25 cellular contexts compared by ENCODE assay signal in the genomic region with DNA sequence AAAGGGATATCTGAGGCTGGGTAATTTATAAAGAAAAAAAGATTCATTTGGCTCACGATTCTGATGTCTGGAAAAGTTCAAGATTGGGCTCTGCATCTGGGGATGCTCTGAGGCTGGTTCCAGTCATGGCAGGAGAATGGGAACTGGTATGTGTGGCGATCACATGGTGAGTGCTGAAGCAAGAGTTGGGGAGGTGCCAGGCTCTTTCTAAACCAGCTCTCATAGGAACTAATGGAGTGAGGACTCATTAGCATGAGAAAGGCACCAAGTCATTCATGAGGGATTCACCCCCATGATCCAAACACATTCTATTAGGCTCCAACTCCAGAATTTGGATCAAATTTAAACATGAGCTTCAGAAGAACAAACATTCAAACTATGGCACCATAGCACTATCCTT. TPM values are rescaled to one million over a fixed set of nuclear protein-coding genes. Genes with fewer than 3 reads are reported as not detected.
"Had no signal": no experiment of that assay in that cellular context is flagged by ENCODE, and none has a peak within 500 bp of the region (broad histone marks: within the 10 kb centered on the region; RNA-seq: fewer than 3 reads in every experiment).

No MANE protein-coding gene starts in this region.

- H3K4me2 ChIP-seq: neural progenitor cell had no signal

- DNase-seq: activated CD4-positive, alpha-beta T cell treated with anti-CD3 and anti-CD28 coated beads for 1 hour; activated CD4-positive, alpha-beta T cell treated with anti-CD3 and anti-CD28 coated beads, Interleukin-2, amount 50 U/mL, for 1 hour; activated CD8-positive, alpha-beta T cell treated with anti-CD3 and anti-CD28 coated beads, Interleukin-2, amount 10 ng/mL, durations not matched to agents 7 days and 5 days; activated gamma-delta T cell; activated naive CD4-positive, alpha-beta T cell treated with anti-CD3 and anti-CD28 coated beads, Interleukin-2, amount 50 U/mL, for 16 hours; aorta; brain microvascular endothelial cell; effector memory CD4-positive, alpha-beta T cell; heart right ventricle; left colon; mesendoderm; naive thymus-derived CD8-positive, alpha-beta T cell; posterior cingulate gyrus; retina; sigmoid colon; stimulated activated CD4-positive, alpha-beta T cell treated with anti-CD3 and anti-CD28 coated beads, Interleukin-2, amount 100 ng/mL, for 48 hours; stimulated activated CD8-positive, alpha-beta memory T cell treated with anti-CD3 and anti-CD28 coated beads, Interleukin-4, amount 100 ng/mL, for 48 hours; stimulated activated naive B cell treated with anti-CD40 and anti-IgM and Interleukin-4, amounts not matched to agents 10 μg/mL and 1 μg/mL and 100 μg/mL, for 72 hours; trophoblast cell; uterus had no signal

- H3K9me3 ChIP-seq: heart right ventricle, sigmoid colon, uterus had no signal

- H3K4me1 ChIP-seq: heart right ventricle, sigmoid colon, uterus had no signal

- ATAC-seq: activated CD8-positive, alpha-beta T cell treated with anti-CD3 and anti-CD28 coated beads, Interleukin-2, amount 10 ng/mL, durations not matched to agents 7 days and 5 days; esophagus mucosa; heart right ventricle; left colon; naive thymus-derived CD8-positive, alpha-beta T cell; stimulated activated naive B cell treated with anti-CD40 and anti-IgM and Interleukin-4, amounts not matched to agents 10 μg/mL and 1 μg/mL and 100 μg/mL, for 72 hours had no signal

- H3K36me3 ChIP-seq: brain microvascular endothelial cell, heart right ventricle, neural progenitor cell, sigmoid colon, uterus had no signal

- H3K27me3 ChIP-seq: brain microvascular endothelial cell, sigmoid colon, uterus had no signal

- H2AFZ ChIP-seq: neural progenitor cell had no signal

- H3K9ac ChIP-seq: neural progenitor cell had no signal

- H3K27ac ChIP-seq: brain microvascular endothelial cell, heart right ventricle, neural progenitor cell, sigmoid colon, uterus had no signal

- H3K4me3 ChIP-seq: heart right ventricle, neural progenitor cell, sigmoid colon, uterus had no signal

RNA-seq across cellular contexts. Expression of gene NPY, which starts 57.7 kb away (rescaled TPM):
- total RNA-seq: activated CD8-positive, alpha-beta T cell treated with anti-CD3 and anti-CD28 coated beads, Interleukin-2, amount 10 ng/mL, durations not matched to agents 7 days and 5 days; activated T-helper 1 cell treated with anti-CD3 and anti-CD28 coated beads, Interleukin-12 subunit alpha, Interleukin-12 subunit beta, Interleukin-2, Interleukin-4 antibody, amounts not matched to agents 30 ng/mL and 10 ng/mL and 1 ng/mL, durations not matched to agents 14 hours and 24 hours and 36 hours; aorta; dermis microvascular lymphatic vessel endothelial cell; esophagus mucosa; fibroblast of villous mesenchyme; heart right ventricle; naive thymus-derived CD8-positive, alpha-beta T cell had no signal
